Comparison of ENCODE assay signal across 13 cellular contexts in genomic region chr3:195440379-195440778, GRCh38. TPM values are rescaled to one million over a fixed set of nuclear protein-coding genes. Genes with fewer than 3 reads are reported as not detected.
A peak's percentile ranks its signal among the peaks of the same experiment; 100 is the strongest.
DNase-seq lines count a peak whose midpoint lies in the region; ATAC-seq, FAIRE-seq and TF ChIP-seq lines count a peak whose summit lies in the region.
"Had no signal": no experiment of that assay in that cellular context is flagged by ENCODE, and none has a peak within 500 bp of the region (broad histone marks: within the 10 kb centered on the region; RNA-seq: fewer than 3 reads in every experiment).

No MANE protein-coding gene starts in this region.

- TF ChIP-seq CTCF in activated CD8-positive, alpha-beta T cell treated with anti-CD3 and anti-CD28 coated beads for 36 hours (IDR thresholded peaks at IDR 0.05): no peak

- peaks cover 51% of the 10 kb centered on the region for H3K4me1 Mint-ChIP-seq in activated CD8-positive, alpha-beta T cell treated with anti-CD3 and anti-CD28 coated beads for 36 hours (ENCODE audit: low read depth)

- peaks cover 12% of the 10 kb centered on the region; the same call in 1 of the 2 replicates for H3K36me3 ChIP-seq in BLaER1
- H3K36me3 ChIP-seq in mesenchymal stem cell (ENCODE audit: control insufficient read depth in 1 of 2, insufficient read depth in 2 of 2, low read depth in 1 of 2, low read length in 2 of 2): no peaks in the 10 kb centered on the region

- WGBS in mesenchymal stem cell: 94% methylated on average over 1 of the region's 1 CpG

- FAIRE-seq in GM18507 (lab: Jason Lieb, UNC): peak; percentile 60

- peak overlapping the region; percentile 62 for H3K4me3 Mint-ChIP-seq in activated CD8-positive, alpha-beta T cell treated with anti-CD3 and anti-CD28 coated beads for 36 hours

- POLR2A ChIA-PET in activated CD8-positive, alpha-beta T cell treated with anti-CD3 and anti-CD28 coated beads for 36 hours (lab: Charles Lee): interaction anchor here (0.8 to 1.4 kb wide), 2 partner anchors 52 to 169 kb away, joined by 3 to 4 read pairs; partner anchors contain the start of gene XXYLT1

- H2BK12ac ChIP-seq in mesenchymal stem cell (ENCODE audit: low read length in 2 of 2): no peak overlapping the region

- DNase-seq in GM18507 (ENCODE audit: extremely low spot score, insufficient read length, low read depth) (no peak), mesenchymal stem cell (no peak), kidney tubule cell (ENCODE audit: low spot score) (no peak)
- no peak for DNase-seq in activated CD8-positive, alpha-beta T cell treated with anti-CD3 and anti-CD28 coated beads for 36 hours
- DNase-seq in effector CD4-positive, alpha-beta T cell: no peak
- DNase-seq: activated effector memory CD4-positive, alpha-beta T cell treated with Interleukin-2 at 50 U/mL for 16 hours; COR-L47; midbrain; NCI-H1436; T1000 had no signal

- H3K27ac Mint-ChIP-seq in activated CD8-positive, alpha-beta T cell treated with anti-CD3 and anti-CD28 coated beads for 36 hours: peak overlapping the region; percentile 25

- no peak overlapping the region for H3K23ac ChIP-seq in mesenchymal stem cell (ENCODE audit: low read length in 2 of 2)

- H3K27me3 Mint-ChIP-seq in activated CD8-positive, alpha-beta T cell treated with anti-CD3 and anti-CD28 coated beads for 36 hours: no peaks in the 10 kb centered on the region

- peaks cover 62% of the 10 kb centered on the region for H4K20me1 ChIP-seq in BLaER1

- H2BK5ac ChIP-seq in mesenchymal stem cell (ENCODE audit: low read depth, low read length, poor library complexity, severe bottlenecking): no peak overlapping the region

- H3K27me3 ChIP-seq in BLaER1 (no peaks in the 10 kb centered on the region), mesenchymal stem cell (ENCODE audit: control insufficient read depth in 1 of 2, insufficient read depth in 1 of 2, low read length in 2 of 2) (no peaks in the 10 kb centered on the region)

- H3K9me3 ChIP-seq in BLaER1: no peaks in the 10 kb centered on the region
- H3K9me3 ChIP-seq in mesenchymal stem cell (ENCODE audit: control insufficient read depth, low read length): no peaks in the 10 kb centered on the region

- peak overlapping the region; percentile 90 for H3K4me2 ChIP-seq in BLaER1
- H3K4me2 ChIP-seq in mesenchymal stem cell (ENCODE audit: low read length, poor library complexity, severe bottlenecking): no peak overlapping the region

- intact Hi-C loops in activated CD8-positive, alpha-beta T cell treated with anti-CD3 and anti-CD28 coated beads for 36 hours (cut with micrococcal nuclease): loop anchor here (5.0 kb wide), 1 partner anchor 168 kb away; the partner anchor contains the start of gene XXYLT1

- no peak overlapping the region for H2BK120ac ChIP-seq in mesenchymal stem cell (ENCODE audit: low read depth, low read length)

- no peak overlapping the region for H3K18ac ChIP-seq in mesenchymal stem cell (ENCODE audit: low read depth in 1 of 2, low read length in 2 of 2)

- H3K79me1 ChIP-seq in mesenchymal stem cell (replicated peaks; ENCODE audit: low read length, poor library complexity, severe bottlenecking): peaks cover 2% of the 10 kb centered on the region

- H3K36me3 Mint-ChIP-seq in activated CD8-positive, alpha-beta T cell treated with anti-CD3 and anti-CD28 coated beads for 36 hours (ENCODE audit: low read depth): no peaks in the 10 kb centered on the region

- no peak overlapping the region for H3K14ac ChIP-seq in mesenchymal stem cell (ENCODE audit: low read length in 2 of 2)

- H3K9me3 Mint-ChIP-seq in activated CD8-positive, alpha-beta T cell treated with anti-CD3 and anti-CD28 coated beads for 36 hours: no peaks in the 10 kb centered on the region

- CTCF ChIA-PET in activated CD8-positive, alpha-beta T cell treated with anti-CD3 and anti-CD28 coated beads for 36 hours (lab: Charles Lee): interaction anchor here (1.0 to 6.8 kb wide), 9 partner anchors 15 to 768 kb away, joined by 3 to 60 read pairs (median 4); partner anchors contain the start of genes LSG1 and XXYLT1

- ATAC-seq in activated CD8-positive, alpha-beta T cell treated with anti-CD3 and anti-CD28 coated beads for 36 hours: no peak
- ATAC-seq in HG03039 (IDR thresholded peaks at IDR 0.05; ENCODE audit: unreplicated experiment): no peak
- ATAC-seq in HG03045 (IDR thresholded peaks at IDR 0.05; ENCODE audit: unreplicated experiment): no peak

- no peak overlapping the region for H4K8ac ChIP-seq in mesenchymal stem cell (ENCODE audit: low read length)

- no peak overlapping the region for H2BK15ac ChIP-seq in mesenchymal stem cell (ENCODE audit: low read depth, poor library complexity, severe bottlenecking)

- H2AFZ ChIP-seq in mesenchymal stem cell (ENCODE audit: low read depth, low read length): no peak overlapping the region

- H3K9ac ChIP-seq in BLaER1 (no peak overlapping the region), mesenchymal stem cell (ENCODE audit: low read length) (peak overlapping the region; percentile 93)

- H3K4ac ChIP-seq in mesenchymal stem cell (ENCODE audit: low read depth in 1 of 2, low read length in 2 of 2): no peak overlapping the region

- H4K91ac ChIP-seq in mesenchymal stem cell (ENCODE audit: low read length): no peak overlapping the region

- H3K4me1 ChIP-seq in BLaER1 (peaks cover 38% of the 10 kb centered on the region), mesenchymal stem cell (ENCODE audit: control insufficient read depth, insufficient read depth, low read depth, low read length) (peaks cover 2% of the 10 kb centered on the region)

- H3K4me3 ChIP-seq in BLaER1 (no peak overlapping the region), mesenchymal stem cell (ENCODE audit: insufficient read depth in 1 of 2, low read depth in 1 of 2, low read length in 2 of 2) (peak overlapping the region in 1 of 2 experiments; percentile 86)

- no peak overlapping the region for H2AK5ac ChIP-seq in mesenchymal stem cell (ENCODE audit: low read length, severe bottlenecking)

- H3K27ac ChIP-seq in BLaER1 (no peak overlapping the region), mesenchymal stem cell (ENCODE audit: low read length, poor library complexity, severe bottlenecking) (no peak overlapping the region)

RNA-seq across cellular contexts. Expression of gene ACAP2, which starts 2.4 kb away (rescaled TPM):
- total RNA-seq in activated CD8-positive, alpha-beta T cell treated with anti-CD3 and anti-CD28 coated beads for 36 hours: 10 to 100 TPM; 54.6 to 55.7 TPM
- 28.1 TPM for polyA plus RNA-seq in mesenchymal stem cell (2013, experiment 1 of 2)
- polyA plus RNA-seq in mesenchymal stem cell (2013, experiment 2 of 2): 29.2 TPM
